ENCODE assay signal across 11 cellular contexts in the genomic region with DNA sequence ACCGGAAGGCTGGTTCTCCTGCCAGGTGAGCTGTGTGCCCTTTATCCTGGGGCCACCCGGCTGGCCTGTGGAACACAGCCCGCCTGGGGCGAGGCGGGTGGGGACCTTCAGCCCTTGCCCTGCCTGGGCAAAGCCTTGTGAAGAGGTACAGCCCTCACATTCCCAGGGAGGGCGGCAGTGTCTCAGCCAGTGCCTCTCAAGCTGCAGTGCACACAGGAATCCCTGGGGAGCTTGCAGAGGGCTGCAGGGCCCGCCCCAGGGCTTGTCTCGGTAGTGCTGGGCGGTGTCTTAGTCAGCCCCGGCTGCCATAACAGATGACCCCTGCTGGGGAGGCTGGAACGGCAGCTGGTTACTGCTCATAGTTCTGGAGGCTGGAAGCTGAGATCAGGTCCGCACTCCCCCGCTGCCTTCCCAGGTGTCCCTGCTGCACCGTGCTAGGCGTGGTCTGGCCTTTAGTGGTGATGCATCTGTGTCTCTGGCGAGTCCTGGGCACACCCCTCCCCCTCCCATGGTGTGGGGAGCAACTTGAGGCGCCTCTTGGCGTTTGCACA. TPM values are rescaled to one million over a fixed set of nuclear protein-coding genes. Genes with fewer than 3 reads are reported as not detected.
DNase-seq lines count a peak whose midpoint lies in the region; TF ChIP-seq lines count a peak whose summit lies in the region.
"Had no signal": no experiment of that assay in that cellular context is flagged by ENCODE, and none has a peak within 500 bp of the region (broad histone marks: within the 10 kb centered on the region; RNA-seq: fewer than 3 reads in every experiment).

No MANE protein-coding gene starts in this region.

- H3K36me3 ChIP-seq in H7 (replicated peaks; ENCODE audit: control insufficient read depth, insufficient read depth, low read length), result no peaks in the 10 kb centered on the region; the same call in 1 of the 2 replicates

- intact Hi-C loops in cardiac septum (cut with DNase I), result no loop called here

- TF ChIP-seq CTCF in GM13977 (IDR thresholded peaks at IDR 0.05; ENCODE audit: extremely low read depth, insufficient read depth, missing control alignments), result no peak

- in situ Hi-C loops in GM13977 (cut with MboI; ENCODE audit: low pct_unique_long_range_greater_than_20kb, low sequenced_read_pairs, unreplicated experiment), result no loop called here

- TF ChIP-seq POLR2A in erythroblast (IDR thresholded peaks at IDR 0.05; ENCODE audit: low read length), result no peak

- no peaks in the 10 kb centered on the region for H3K27me3 ChIP-seq in H7 (ENCODE audit: control insufficient read depth, insufficient read depth, low read length)
- H3K27me3 ChIP-seq: tibial artery had no signal

- no peak overlapping the region for H3K4me3 ChIP-seq in H7 (ENCODE audit: insufficient read depth, low read depth, low read length)
- H3K4me3 ChIP-seq: tibial artery had no signal

- DNase-seq in H7 (peak; percentile 52), NCI-H345 (lab: John Stamatoyannopoulos, UW) (peak; percentile 26), erythroblast (lab: John Stamatoyannopoulos, UW) (peak; percentile 13 to 40), retina (peak; percentile 42), SW 1271 (lab: John Stamatoyannopoulos, UW) (no peak), cardiac septum (ENCODE audit: low spot score) (no peak), GM13977 (ENCODE audit: low spot score) (no peak), HPDE6-E6E7 (ENCODE audit: extremely low spot score) (no peak)
- DNase-seq: kidney, Right ventricle myocardium superior, tibial artery had no signal

RNA-seq across cellular contexts. Expression of gene DFFB, which starts 12.6 kb away (rescaled TPM):
- 12.1 and 14.1 TPM in 2 replicates for total RNA-seq in H7 (2014; rRNA removed; shearing (Covaris generic))
- 2.9 TPM for total RNA-seq in cardiac septum

RNA-seq across cellular contexts. Expression of gene CEP104, which starts 12.8 kb away (rescaled TPM):
- 22.8 and 35.8 TPM in 2 replicates for total RNA-seq in H7 (2014; rRNA removed; shearing (Covaris generic))
- total RNA-seq in cardiac septum, result 32.0 TPM

RNA-seq across cellular contexts. Expression of gene C1orf174, which starts 30.2 kb away (rescaled TPM):
- 60.5 and 63.9 TPM in 2 replicates for total RNA-seq in H7 (2014; rRNA removed; shearing (Covaris generic))
- total RNA-seq in cardiac septum, result 11.5 TPM

Comparison
In these comparisons a context has a peak if more than half of its experiments do, and no peak if none do; other contexts are left out.
1. DNase-seq: peak in H7 (single experiment), NCI-H345 (single experiment), erythroblast (2 of 2) and retina (single experiment); none in SW 1271 (0 of 2), cardiac septum (single experiment), GM13977 (single experiment) and HPDE6-E6E7 (single experiment).